Comparison of ENCODE assay signal across 22 cellular contexts in genomic region chr6:102553214-102553613, GRCh38.
"Had no signal": no experiment of that assay in that cellular context is flagged by ENCODE, and none has a peak within 500 bp of the region (broad histone marks: within the 10 kb centered on the region; RNA-seq: fewer than 3 reads in every experiment).

No MANE protein-coding gene starts in this region.

- H3K4me1 Mint-ChIP-seq: immature natural killer cell had no signal

- H3K4me3 ChIP-seq: esophagus squamous epithelium, lung, pancreas, stomach, thoracic aorta, transverse colon had no signal

- ATAC-seq: left cardiac atrium; left ventricle myocardium superior; natural killer cell treated with Interleukin-12 subunit alpha and Interleukin-12 subunit beta and Interleukin-15 and Interleukin-18, amount 100 ng/mL, for 72 hours; pancreas; right cardiac atrium had no signal

- H3K27me3 Mint-ChIP-seq: natural killer cell treated with Interleukin-12 subunit alpha and Interleukin-12 subunit beta and Interleukin-15 and Interleukin-18, amount 100 ng/mL, for 72 hours; progenitor cell of endocrine pancreas had no signal

- H3K27ac Mint-ChIP-seq: immature natural killer cell; natural killer cell treated with Interleukin-12 subunit alpha and Interleukin-12 subunit beta and Interleukin-15 and Interleukin-18, amount 100 ng/mL, for 72 hours; progenitor cell of endocrine pancreas had no signal

- H3K27ac ChIP-seq: esophagus squamous epithelium, pancreas, stomach, thoracic aorta, transverse colon had no signal

- H3K4me1 ChIP-seq: esophagus squamous epithelium, pancreas, stomach, transverse colon had no signal

- H3K9me3 ChIP-seq: esophagus squamous epithelium, pancreas, stomach, thoracic aorta, transverse colon had no signal

- H3K27me3 ChIP-seq: esophagus squamous epithelium, pancreas, stomach, transverse colon had no signal

- H3K4me3 Mint-ChIP-seq: immature natural killer cell; natural killer cell treated with Interleukin-12 subunit alpha and Interleukin-12 subunit beta and Interleukin-15 and Interleukin-18, amount 100 ng/mL, for 72 hours had no signal

- DNase-seq: cortex of kidney; effector memory CD4-positive, alpha-beta T cell; esophagus squamous epithelium; foreskin fibroblast; immature natural killer cell; left cardiac atrium; left ventricle myocardium superior; mesenchymal stem cell; midbrain; occipital lobe; pancreas; right cardiac atrium; small intestine; stimulated activated CD4-positive, alpha-beta T cell treated with anti-CD3 and anti-CD28 coated beads, Interleukin-12 subunit alpha, Interleukin-12 subunit beta, amount 100 ng/mL, for 4 hours; stimulated activated naive CD4-positive, alpha-beta T cell; stomach; substantia nigra; transverse colon had no signal

- H3K36me3 ChIP-seq: esophagus squamous epithelium, pancreas, stomach, thoracic aorta, transverse colon had no signal
